In the genomic region with DNA sequence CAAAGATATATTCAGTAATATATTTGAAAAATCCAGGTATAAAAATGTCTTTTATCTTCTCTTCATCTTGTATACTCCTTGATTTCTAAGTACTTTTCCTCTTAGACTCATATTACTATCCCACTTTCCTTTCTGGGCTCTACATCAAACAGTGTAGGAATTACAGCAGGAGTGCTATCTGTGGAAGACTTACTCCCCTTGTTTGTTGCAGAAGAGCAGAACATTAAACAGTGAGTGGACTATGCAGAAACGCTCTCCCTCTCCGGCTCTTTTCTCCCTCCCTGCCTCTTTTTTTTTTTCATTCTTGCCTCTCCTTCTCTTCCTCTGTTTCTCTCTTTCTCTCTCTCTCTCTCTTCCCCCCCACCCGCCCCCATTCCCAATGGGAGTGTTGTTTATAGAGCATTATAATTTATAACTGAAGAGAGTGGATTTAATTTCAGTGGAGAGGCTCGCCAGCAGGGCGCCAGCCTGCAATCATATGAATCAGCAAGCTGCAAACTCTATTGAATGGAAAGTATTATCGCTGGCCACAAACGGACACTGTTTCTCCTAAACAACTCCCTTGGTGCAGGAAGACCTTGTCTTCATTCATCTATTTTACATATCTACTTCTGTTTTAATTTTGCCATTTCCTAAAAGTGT, we compare ENCODE assay signal across 9 cellular contexts.
DNase-seq lines count a peak whose midpoint lies in the region; ATAC-seq and TF ChIP-seq lines count a peak whose summit lies in the region.
"Had no signal": no experiment of that assay in that cellular context is flagged by ENCODE, and none has a peak within 500 bp of the region (broad histone marks: within the 10 kb centered on the region; RNA-seq: fewer than 3 reads in every experiment).

No MANE protein-coding gene starts in this region.

- no peaks in the 10 kb centered on the region for H3K79me2 ChIP-seq in osteoblast (ENCODE audit: insufficient read depth, low read length)

- peak overlapping the region; percentile 75 for H3K4me3 ChIP-seq in endocrine pancreas (ENCODE audit: control insufficient read depth, insufficient read depth, low read length)
- H3K4me3 ChIP-seq in osteoblast (ENCODE audit: insufficient read depth, low read length) = peak overlapping the region; percentile 56

- TF ChIP-seq CTCF in osteoblast (IDR thresholded peaks at IDR 0.05; ENCODE audit: extremely low read depth, low read depth, low read length) = peak; percentile 16

- no peaks in the 10 kb centered on the region for H3K36me3 Mint-ChIP-seq in activated T-cell treated with anti-CD3 and anti-CD28 coated beads, Interleukin-2, amount 50 U/mL, for 24 hours (ENCODE audit: low read depth)
- H3K36me3 Mint-ChIP-seq: stimulated activated effector memory CD8-positive, alpha-beta T cell treated with anti-CD3 and anti-CD28 coated beads, Interleukin-12 subunit alpha, Interleukin-12 subunit beta, amount 100 ng/mL, for 72 hours had no signal

- no peak overlapping the region for H3K9ac ChIP-seq in endocrine pancreas (ENCODE audit: control insufficient read depth, insufficient read depth, low read length)

- H3K4me1 Mint-ChIP-seq in activated T-cell treated with anti-CD3 and anti-CD28 coated beads, Interleukin-2, amount 50 U/mL, for 24 hours (ENCODE audit: low read depth) = peaks cover 28% of the 10 kb centered on the region
- H3K4me1 Mint-ChIP-seq: stimulated activated effector memory CD8-positive, alpha-beta T cell treated with anti-CD3 and anti-CD28 coated beads, Interleukin-12 subunit alpha, Interleukin-12 subunit beta, amount 100 ng/mL, for 72 hours had no signal

- H3K4me2 ChIP-seq in osteoblast (ENCODE audit: insufficient read depth, low read length) = peak overlapping the region; percentile 80

- ATAC-seq in HG02970 (IDR thresholded peaks at IDR 0.05; ENCODE audit: low FRiP score, unreplicated experiment) = no peak
- no peak for ATAC-seq in HG02870 (IDR thresholded peaks at IDR 0.05; ENCODE audit: unreplicated experiment)
- ATAC-seq: stimulated activated effector memory CD8-positive, alpha-beta T cell treated with anti-CD3 and anti-CD28 coated beads, Interleukin-12 subunit alpha, Interleukin-12 subunit beta, amount 100 ng/mL, for 72 hours had no signal

- no peaks in the 10 kb centered on the region for H3K9me3 ChIP-seq in endocrine pancreas (ENCODE audit: control insufficient read depth, low read length)
- H3K9me3 ChIP-seq in osteoblast (ENCODE audit: low read depth, low read length) = no peaks in the 10 kb centered on the region

- peak overlapping the region; percentile 68 for H3K27ac ChIP-seq in osteoblast (ENCODE audit: low read depth, low read length)

- H3K27me3 ChIP-seq in endocrine pancreas (ENCODE audit: control insufficient read depth, insufficient read depth, low read length) = no peaks in the 10 kb centered on the region
- H3K27me3 ChIP-seq in osteoblast (ENCODE audit: insufficient read depth, low read length) = no peaks in the 10 kb centered on the region

- H3K27me3 Mint-ChIP-seq in activated T-cell treated with anti-CD3 and anti-CD28 coated beads, Interleukin-2, amount 50 U/mL, for 24 hours = no peaks in the 10 kb centered on the region

- peaks cover 25% of the 10 kb centered on the region for H3K4me1 ChIP-seq in endocrine pancreas (ENCODE audit: control insufficient read depth, insufficient read depth, low read length)
- H3K4me1 ChIP-seq in osteoblast (ENCODE audit: insufficient read depth, low read length) = peaks cover 27% of the 10 kb centered on the region

- no peaks in the 10 kb centered on the region for H4K20me1 ChIP-seq in osteoblast (ENCODE audit: insufficient read depth, low read length)

- DNase-seq in H4 (ENCODE audit: low spot score) (peak; percentile 70), NCI-H2227 treated with DMSO at 0.1 percent for 48 hours (lab: John Stamatoyannopoulos, UW) (peak; percentile 85), osteoblast (ENCODE audit: insufficient read length, low spot score, missing footprints) (peak; percentile 63), amniotic stem cell (lab: John Stamatoyannopoulos, UW) (no peak)
- DNase-seq in activated T-cell treated with anti-CD3 and anti-CD28 coated beads, Interleukin-2, amount 50 U/mL, for 24 hours = no peak

- H3K36me3 ChIP-seq in endocrine pancreas (ENCODE audit: control insufficient read depth, insufficient read depth, low read length) (no peaks in the 10 kb centered on the region), osteoblast (ENCODE audit: insufficient read depth, low read length) (no peaks in the 10 kb centered on the region)

- peak overlapping the region; percentile 52 for H2AFZ ChIP-seq in osteoblast (ENCODE audit: low read length)

- H3K27ac Mint-ChIP-seq in activated T-cell treated with anti-CD3 and anti-CD28 coated beads, Interleukin-2, amount 50 U/mL, for 24 hours = no peak overlapping the region
- H3K27ac Mint-ChIP-seq: stimulated activated effector memory CD8-positive, alpha-beta T cell treated with anti-CD3 and anti-CD28 coated beads, Interleukin-12 subunit alpha, Interleukin-12 subunit beta, amount 100 ng/mL, for 72 hours had no signal

- H3K4me3 Mint-ChIP-seq in activated T-cell treated with anti-CD3 and anti-CD28 coated beads, Interleukin-2, amount 50 U/mL, for 24 hours = no peak overlapping the region
- H3K4me3 Mint-ChIP-seq: stimulated activated effector memory CD8-positive, alpha-beta T cell treated with anti-CD3 and anti-CD28 coated beads, Interleukin-12 subunit alpha, Interleukin-12 subunit beta, amount 100 ng/mL, for 72 hours had no signal

- H3K9me3 Mint-ChIP-seq in activated T-cell treated with anti-CD3 and anti-CD28 coated beads, Interleukin-2, amount 50 U/mL, for 24 hours = no peaks in the 10 kb centered on the region
- H3K9me3 Mint-ChIP-seq: stimulated activated effector memory CD8-positive, alpha-beta T cell treated with anti-CD3 and anti-CD28 coated beads, Interleukin-12 subunit alpha, Interleukin-12 subunit beta, amount 100 ng/mL, for 72 hours had no signal

Comparison
In these comparisons a context has a peak if more than half of its experiments do, and no peak if none do; other contexts are left out.
1. DNase-seq: peak in H4 (single experiment), NCI-H2227 treated with DMSO at 0.1 percent for 48 hours (single experiment) and osteoblast (single experiment); none in amniotic stem cell (single experiment) and activated T-cell treated with anti-CD3 and anti-CD28 coated beads, Interleukin-2, amount 50 U/mL, for 24 hours (single experiment).